Comparison of ENCODE assay signal across 8 cellular contexts in genomic region chr5:141635646-141636045, GRCh38. TPM values are rescaled to one million over a fixed set of nuclear protein-coding genes. Genes with fewer than 3 reads are reported as not detected.
DNase-seq lines count a peak whose midpoint lies in the region; ATAC-seq, FAIRE-seq and TF ChIP-seq lines count a peak whose summit lies in the region.

No MANE protein-coding gene starts in this region.

- H3K9me3 Mint-ChIP-seq in activated T-cell treated with anti-CD3 and anti-CD28 coated beads, Interleukin-2, amount 50 U/mL, for 4 hours: no peaks in the 10 kb centered on the region

- H3K9ac ChIP-seq in adipocyte (ENCODE audit: low read length): peak overlapping the region; percentile 97

- TF ChIP-seq CTCF in right lobe of liver (IDR thresholded peaks at IDR 0.05) (no peak), tibial nerve (IDR thresholded peaks at IDR 0.05) (no peak)

- peaks cover 35% of the 10 kb centered on the region for H3K4me1 Mint-ChIP-seq in activated T-cell treated with anti-CD3 and anti-CD28 coated beads, Interleukin-2, amount 50 U/mL, for 4 hours (ENCODE audit: low read depth)

- peaks cover 1% of the 10 kb centered on the region for H3K27me3 Mint-ChIP-seq in activated T-cell treated with anti-CD3 and anti-CD28 coated beads, Interleukin-2, amount 50 U/mL, for 4 hours (ENCODE audit: low read depth)

- H3K27ac ChIP-seq in right lobe of liver: peak overlapping the region in 1 of 3 donors; percentile 66
- H3K27ac ChIP-seq in tibial nerve: peak overlapping the region in 3 of 4 donors; percentile 80 to 88 (median 81)

- DNase-seq in activated T-cell treated with anti-CD3 and anti-CD28 coated beads, Interleukin-2, amount 50 U/mL, for 4 hours: no peak
- DNase-seq in activated T-cell treated with anti-CD3 and anti-CD28 coated beads, Interleukin-2, amount 50 U/mL, for 1 hour: no peak
- DNase-seq in adipocyte (ENCODE audit: low read depth): no peak
- DNase-seq in right lobe of liver: no peak
- no peak for DNase-seq in tibial nerve (ENCODE audit: low spot score in 2 of 2)
- DNase-seq in stimulated activated CD8-positive, alpha-beta memory T cell treated with anti-CD3 and anti-CD28 coated beads, Interleukin-4, amount 100 ng/mL, for 48 hours: no peak
- DNase-seq in GM12892 (ENCODE audit: insufficient read length): no peak
- no peak for DNase-seq in kidney glomerular epithelial cell (lab: John Stamatoyannopoulos, UW)

- intact Hi-C loops in right lobe of liver (cut with DNase I): no loop called here

- no peak for TF ChIP-seq EP300 in tibial nerve (IDR thresholded peaks at IDR 0.05)

- WGBS in right lobe of liver (ENCODE audit: insufficient coverage, low coverage, low lambda C conversion rate, missing lambda C conversion rate): 68% methylated on average over 7 of the region's 7 CpGs
- WGBS in tibial nerve, 2 donors: 49 to 53% methylated on average over 7 of the region's 7 CpGs

- H3K9me3 ChIP-seq in adipocyte (ENCODE audit: control insufficient read depth, low read length) (no peaks in the 10 kb centered on the region), right lobe of liver (no peaks in the 10 kb centered on the region), tibial nerve (no peaks in the 10 kb centered on the region)

- no peak for FAIRE-seq in GM12892 (lab: Jason Lieb, UNC)

- peak overlapping the region; percentile 96 for H3K4me3 ChIP-seq in adipocyte (ENCODE audit: low read length)
- peak overlapping the region; percentile 79 to 95 (median 87) for H3K4me3 ChIP-seq in right lobe of liver
- H3K4me3 ChIP-seq in tibial nerve: peak overlapping the region; percentile 63 to 89 (median 75)

- H3K36me3 ChIP-seq in adipocyte (ENCODE audit: control insufficient read depth, insufficient read depth, low read length, severe bottlenecking) (peaks cover 4% of the 10 kb centered on the region), right lobe of liver (no peaks in the 10 kb centered on the region), tibial nerve (peaks cover 0 to 13% (median 0%) of the 10 kb centered on the region in 3 donors)

- H3K27me3 ChIP-seq in adipocyte (replicated peaks; ENCODE audit: control insufficient read depth, insufficient read depth, low read length) (no peaks in the 10 kb centered on the region), right lobe of liver (no peaks in the 10 kb centered on the region), tibial nerve (no peaks in the 10 kb centered on the region)

- ATAC-seq in activated T-cell treated with anti-CD3 and anti-CD28 coated beads, Interleukin-2, amount 50 U/mL, for 4 hours: no peak
- no peak for ATAC-seq in right lobe of liver

- TF ChIP-seq POLR2A in right lobe of liver (IDR thresholded peaks at IDR 0.05) (no peak), tibial nerve (IDR thresholded peaks at IDR 0.05) (no peak), GM12892 (IDR thresholded peaks at IDR 0.05; ENCODE audit: low read depth, low read length) (no peak)

- H3K36me3 Mint-ChIP-seq in activated T-cell treated with anti-CD3 and anti-CD28 coated beads, Interleukin-2, amount 50 U/mL, for 4 hours (ENCODE audit: insufficient read depth): peaks cover 10% of the 10 kb centered on the region

- peaks cover 17% of the 10 kb centered on the region for H3K4me1 ChIP-seq in adipocyte (ENCODE audit: control insufficient read depth, insufficient read depth, low read length)
- H3K4me1 ChIP-seq in right lobe of liver: peaks cover 0 to 23% (median 5%) of the 10 kb centered on the region in 4 donors
- peaks cover 0 to 44% (median 23%) of the 10 kb centered on the region in 4 donors for H3K4me1 ChIP-seq in tibial nerve

- peak overlapping the region; percentile 92 for H3K4me3 Mint-ChIP-seq in activated T-cell treated with anti-CD3 and anti-CD28 coated beads, Interleukin-2, amount 50 U/mL, for 4 hours

RNA-seq across cellular contexts. Expression of gene HDAC3, which starts 1.0 kb away (rescaled TPM):
- 10 to 100 TPM; 66.1 to 73.8 (median 71.7) TPM for total RNA-seq in activated T-cell treated with anti-CD3 and anti-CD28 coated beads, Interleukin-2, amount 50 U/mL, for 4 hours
- total RNA-seq in right lobe of liver (10 to 100 TPM; 18.2 to 26.5 (median 23.3) TPM), tibial nerve (10 to 100 TPM; 33.0 to 38.3 (median 36.5) TPM)
- 79.2 TPM for polyA plus RNA-seq in GM12892 (2012; ENCODE audit: missing spikeins)

RNA-seq across cellular contexts. Expression of gene RELL2, which starts 1.2 kb away (rescaled TPM):
- total RNA-seq in activated T-cell treated with anti-CD3 and anti-CD28 coated beads, Interleukin-2, amount 50 U/mL, for 4 hours: 10 to 100 TPM; 25.8 to 30.4 (median 29.5) TPM
- 1 to 10 TPM in 4 of 6 experiments, under 1 TPM in 2; 0.53 to 2.6 (median 1.2) TPM for total RNA-seq in right lobe of liver
- total RNA-seq in tibial nerve: 1 to 10 TPM; 2.0 to 8.7 (median 4.1) TPM
- 3.8 TPM for polyA plus RNA-seq in GM12892 (2012; ENCODE audit: missing spikeins)

RNA-seq across cellular contexts. Expression of gene FCHSD1, which starts 15.6 kb away (rescaled TPM):
- total RNA-seq in activated T-cell treated with anti-CD3 and anti-CD28 coated beads, Interleukin-2, amount 50 U/mL, for 4 hours: 10 to 100 TPM; 20.5 to 29.7 (median 22.1) TPM
- total RNA-seq in right lobe of liver: 1 to 10 TPM in 5 of 6 experiments, under 1 TPM in 1; 0.77 to 6.4 (median 3.3) TPM
- 10 to 100 TPM; 10.7 to 53.4 (median 34.5) TPM for total RNA-seq in tibial nerve
- polyA plus RNA-seq in GM12892 (2012; ENCODE audit: missing spikeins): 18.6 TPM

RNA-seq across cellular contexts. Expression of gene DIAPH1, which starts 16.8 kb away (rescaled TPM):
- 100 to 1,000 TPM; 243 to 289 (median 269) TPM for total RNA-seq in activated T-cell treated with anti-CD3 and anti-CD28 coated beads, Interleukin-2, amount 50 U/mL, for 4 hours
- 100 to 1,000 TPM in 4 of 6 experiments, 10 to 100 TPM in 2; 93.7 to 114 (median 107) TPM for total RNA-seq in right lobe of liver
- total RNA-seq in tibial nerve: 100 to 1,000 TPM in 1 of 4 donors, 10 to 100 TPM in 3; 59.4 to 102 (median 64.0) TPM
- polyA plus RNA-seq in GM12892 (2012; ENCODE audit: missing spikeins): 67.3 TPM

RNA-seq across cellular contexts. Expression of gene ARAP3, which starts 46.4 kb away (rescaled TPM):
- total RNA-seq in activated T-cell treated with anti-CD3 and anti-CD28 coated beads, Interleukin-2, amount 50 U/mL, for 4 hours: 1 to 10 TPM in 2 of 3 donors, under 1 TPM in 1; 0.56 to 2.0 (median 1.1) TPM
- 1 to 10 TPM; 1.4 to 6.0 (median 3.7) TPM for total RNA-seq in right lobe of liver
- 10 to 100 TPM in 2 of 4 donors, 1 to 10 TPM in 2; 4.4 to 11.8 (median 9.4) TPM for total RNA-seq in tibial nerve
- polyA plus RNA-seq in GM12892 (2012; ENCODE audit: missing spikeins): not detected
